8 cellular contexts compared by ENCODE assay signal in the genomic region with DNA sequence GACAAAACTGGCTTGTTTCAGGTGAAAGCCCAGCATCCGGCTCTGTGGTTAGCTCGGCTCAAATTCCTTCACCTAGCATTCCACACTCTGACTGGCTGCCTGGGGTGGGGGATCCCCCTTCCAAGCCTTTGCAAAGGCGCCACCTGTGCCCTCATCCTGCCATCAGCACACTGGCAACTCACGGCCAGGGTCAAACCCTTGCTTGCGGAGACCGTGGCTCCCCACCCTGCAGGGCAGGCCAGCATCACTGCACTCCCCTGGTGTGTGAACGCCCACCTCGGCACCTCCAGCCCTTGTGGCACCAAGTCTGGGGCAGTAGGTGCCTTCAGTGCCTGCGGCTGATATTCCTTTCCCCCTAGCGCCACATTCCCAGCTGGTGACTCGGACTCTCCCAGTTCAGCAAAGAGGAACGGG. TPM values are rescaled to one million over a fixed set of nuclear protein-coding genes. Genes with fewer than 3 reads are reported as not detected.
DNase-seq lines count a peak whose midpoint lies in the region; ATAC-seq, FAIRE-seq and TF ChIP-seq lines count a peak whose summit lies in the region.

No MANE protein-coding gene starts in this region.

- no peaks in the 10 kb centered on the region for H3K27me3 Mint-ChIP-seq in naive B cell

- peaks cover 35% of the 10 kb centered on the region for H3K36me3 ChIP-seq in BJ (ENCODE audit: control insufficient read depth, insufficient read depth, low read length)

- no peaks in the 10 kb centered on the region for H3K36me3 Mint-ChIP-seq in naive B cell

- no peaks in the 10 kb centered on the region for H3K9me3 Mint-ChIP-seq in naive B cell

- peak overlapping the region; percentile 88 to 99 (median 97) for H3K4me3 Mint-ChIP-seq in naive B cell

- H3K4me3 ChIP-seq in BJ (ENCODE audit: low read depth, low read length) (peak overlapping the region; percentile 90), NB4 (ENCODE audit: low read depth, low read length) (peak overlapping the region; percentile 67), coronary artery (peak overlapping the region; percentile 100)

- peaks cover 23 to 46% (median 43%) of the 10 kb centered on the region in 3 donors for H3K4me1 Mint-ChIP-seq in naive B cell

- FAIRE-seq in D721Med (lab: Jason Lieb, UNC), result no peak

- no peak for TF ChIP-seq CTCF in BJ (IDR thresholded peaks at IDR 0.05; ENCODE audit: insufficient read depth, low read depth, low read length)
- TF ChIP-seq CTCF in NB4 (IDR thresholded peaks at IDR 0.05; ENCODE audit: low read depth, low read length), result no peak
- no peak for TF ChIP-seq CTCF in coronary artery (IDR thresholded peaks at IDR 0.05)
- no peak for TF ChIP-seq CTCF in D721Med (IDR thresholded peaks at IDR 0.05; ENCODE audit: insufficient read depth, missing control alignments)

- H3K27ac Mint-ChIP-seq in naive B cell, result peak overlapping the region in 1 of 6 donors; percentile 92

- DNase-seq in BJ (ENCODE audit: low read depth) (no peak), NB4 (ENCODE audit: low read depth) (no peak), coronary artery (ENCODE audit: low spot score) (no peak), naive B cell (no peak), D721Med (ENCODE audit: insufficient read length, low spot score) (no peak), posterior vena cava (ENCODE audit: low spot score) (no peak), amygdala (lab: John Stamatoyannopoulos, UW) (no peak), NCI-H1417 (lab: John Stamatoyannopoulos, UW) (no peak)

- CTCF ChIA-PET in BJ (lab: Yijun Ruan, JAX), result interaction anchor here (1.5 to 2.9 kb wide), 2 partner anchors 9 to 63 kb away, joined by 4 to 11 read pairs; no protein-coding TSS in a partner anchor

- no peak for TF ChIP-seq POLR2A in NB4 (IDR thresholded peaks at IDR 0.05; ENCODE audit: extremely low read depth, insufficient read length)

- intact Hi-C loops in posterior vena cava (cut with DNase I), result no loop called here

- H3K27ac ChIP-seq in coronary artery, result peak overlapping the region; percentile 83 to 100

- POLR2A ChIA-PET in BJ (lab: Charles Lee), result no interaction called here

- no peaks in the 10 kb centered on the region for H3K27me3 ChIP-seq in BJ (ENCODE audit: control insufficient read depth, insufficient read depth, low read length)

- ATAC-seq in naive B cell (ENCODE audit: low read depth in 2 of 2), result no peak

RNA-seq across cellular contexts. Expression of a gene that starts 1.3 kb away (rescaled TPM):
- polyA plus RNA-seq in BJ (2011; rRNA removed), result 263 and 425 TPM in 2 replicates
- polyA minus RNA-seq in BJ (2011; rRNA and poly(A)+ RNA removed), result 320 and 552 TPM in 2 replicates
- polyA plus RNA-seq in naive B cell (ENCODE audit: low read depth in 6 of 6), result 100 to 1,000 TPM in 3 of 6 donors, 10 to 100 TPM in 3; 80.0 to 169 (median 98.4) TPM
- 100 to 1,000 TPM; 275 to 418 TPM for total RNA-seq in posterior vena cava

RNA-seq across cellular contexts. Expression of a gene that starts 3.2 kb away (rescaled TPM):
- 6.8 and 12.0 TPM in 2 replicates for polyA plus RNA-seq in BJ (2011; rRNA removed)
- polyA minus RNA-seq in BJ (2011; rRNA and poly(A)+ RNA removed), result 9.3 and 10.8 TPM in 2 replicates
- 10 to 100 TPM in 3 of 6 donors, 1 to 10 TPM in 3; 3.2 to 13.8 (median 9.9) TPM for polyA plus RNA-seq in naive B cell (ENCODE audit: low read depth in 6 of 6)
- total RNA-seq in posterior vena cava, result 10 to 100 TPM in 1 of 2 donors, 1 to 10 TPM in 1; 7.7 to 11.3 TPM

RNA-seq across cellular contexts. Expression of a gene that starts 31.8 kb away (rescaled TPM):
- 19.8 and 38.9 TPM in 2 replicates for polyA plus RNA-seq in BJ (2011; rRNA removed)
- 27.3 and 38.1 TPM in 2 replicates for polyA minus RNA-seq in BJ (2011; rRNA and poly(A)+ RNA removed)
- polyA plus RNA-seq in naive B cell (ENCODE audit: low read depth in 6 of 6), result 1 to 10 TPM in 2 of 6 donors, under 1 TPM in 3, not detected in 1; 0.38 to 1.4 (median 0.86) TPM
- 10 to 100 TPM; 13.9 to 16.2 TPM for total RNA-seq in posterior vena cava

RNA-seq across cellular contexts. Expression of a gene that starts 57.5 kb away (rescaled TPM):
- polyA plus RNA-seq in BJ (2011; rRNA removed), result 10.2 and 13.0 TPM in 2 replicates
- 12.9 and 20.9 TPM in 2 replicates for polyA minus RNA-seq in BJ (2011; rRNA and poly(A)+ RNA removed)
- polyA plus RNA-seq in naive B cell (ENCODE audit: low read depth in 6 of 6), result 10 to 100 TPM in 5 of 6 donors, 1 to 10 TPM in 1; 5.2 to 20.1 (median 14.6) TPM
- total RNA-seq in posterior vena cava, result 10 to 100 TPM; 23.2 to 28.3 TPM

RNA-seq across cellular contexts. Expression of a gene that starts 57.8 kb away (rescaled TPM):
- polyA plus RNA-seq in BJ (2011; rRNA removed) (6.8 and 9.2 TPM in 2 replicates), naive B cell (ENCODE audit: low read depth in 6 of 6) (1 to 10 TPM; 2.8 to 9.2 (median 5.9) TPM)
- 10.0 and 10.1 TPM in 2 replicates for polyA minus RNA-seq in BJ (2011; rRNA and poly(A)+ RNA removed)
- total RNA-seq in posterior vena cava, result 10 to 100 TPM; 10.2 to 11.9 TPM
